Comparison of ENCODE assay signal across 33 cellular contexts in the genomic region with DNA sequence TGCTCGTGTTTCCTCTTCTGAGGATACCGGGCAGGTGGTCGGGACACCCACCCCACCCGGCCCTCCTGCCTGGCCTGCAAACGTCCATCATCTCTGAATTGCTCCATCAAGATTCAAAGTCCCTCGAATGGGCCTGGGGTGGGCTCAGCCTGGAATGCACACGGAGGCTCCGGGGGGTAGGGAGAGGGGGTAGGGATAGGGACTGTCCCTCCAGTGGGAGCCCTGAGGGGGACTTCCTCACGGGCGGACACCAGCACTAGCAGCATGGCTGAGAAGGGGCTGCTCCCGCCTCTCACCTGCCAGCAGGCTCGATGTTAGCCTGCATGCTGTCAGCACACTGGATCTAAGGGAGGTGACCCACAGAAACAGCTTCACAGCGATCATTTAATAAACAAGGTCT. TPM values are rescaled to one million over a fixed set of nuclear protein-coding genes. Genes with fewer than 3 reads are reported as not detected.
"Had no signal": no experiment of that assay in that cellular context is flagged by ENCODE, and none has a peak within 500 bp of the region (broad histone marks: within the 10 kb centered on the region; RNA-seq: fewer than 3 reads in every experiment).

No MANE protein-coding gene starts in this region.

- ATAC-seq: activated CD4-positive, CD25-positive, alpha-beta regulatory T cell treated with anti-CD3 and anti-CD28 coated beads, Interleukin-2, amount 50 U/mL, for 24 hours; activated T-helper 17 cell treated with anti-CD3 and anti-CD28 coated beads, Interleukin-2, amount 50 U/mL, for 72 hours; body of pancreas; effector memory CD8-positive, alpha-beta T cell; foreskin keratinocyte; heart right ventricle; lower lobe of right lung; naive thymus-derived CD8-positive, alpha-beta T cell; right lobe of liver; stimulated activated naive CD8-positive, alpha-beta T cell treated with anti-CD3 and anti-CD28 coated beads, Interleukin-15, Interleukin-2, amounts not matched to agents 100 U/mL and 50 U/mL, for 24 hours had no signal

- H3K27ac ChIP-seq: body of pancreas, foreskin keratinocyte, heart right ventricle, lower lobe of right lung, right lobe of liver, testis, transverse colon, VCaP had no signal

- H3K27me3 ChIP-seq: body of pancreas, foreskin keratinocyte, right lobe of liver, testis had no signal

- H3K9me3 Mint-ChIP-seq: activated naive CD8-positive, alpha-beta T cell treated with anti-CD3 and anti-CD28 coated beads for 36 hours; activated T-cell treated with anti-CD3 and anti-CD28 coated beads, Interleukin-2, amount 50 U/mL, for 24 hours; activated T-helper 17 cell treated with anti-CD3 and anti-CD28 coated beads, Interleukin-2, amount 50 U/mL, for 72 hours; effector memory CD8-positive, alpha-beta T cell; naive thymus-derived CD8-positive, alpha-beta T cell; neural crest cell; T-helper 1 cell treated with Interleukin-12 subunit alpha and Interleukin-12 subunit beta and Interleukin-4 antibody, amounts not matched to agents 30 μg/mL and 1 μg/mL, for 36 hours had no signal

- H3K27ac Mint-ChIP-seq: activated naive CD8-positive, alpha-beta T cell treated with anti-CD3 and anti-CD28 coated beads for 36 hours; activated T-cell treated with anti-CD3 and anti-CD28 coated beads, Interleukin-2, amount 50 U/mL, for 24 hours; activated T-helper 17 cell treated with anti-CD3 and anti-CD28 coated beads, Interleukin-2, amount 50 U/mL, for 72 hours; effector memory CD8-positive, alpha-beta T cell; naive thymus-derived CD8-positive, alpha-beta T cell; T-helper 1 cell treated with Interleukin-12 subunit alpha and Interleukin-12 subunit beta and Interleukin-4 antibody, amounts not matched to agents 30 μg/mL and 1 μg/mL, for 36 hours had no signal

- H3K4me1 ChIP-seq: adrenal gland, body of pancreas, foreskin keratinocyte, lower lobe of right lung, right lobe of liver, testis, transverse colon had no signal

- H3K36me3 ChIP-seq: adrenal gland, heart right ventricle, lower lobe of right lung, right lobe of liver, transverse colon had no signal

- H3K36me3 Mint-ChIP-seq: activated naive CD8-positive, alpha-beta T cell treated with anti-CD3 and anti-CD28 coated beads for 36 hours; naive thymus-derived CD8-positive, alpha-beta T cell had no signal

- H3K4me1 Mint-ChIP-seq: activated naive CD8-positive, alpha-beta T cell treated with anti-CD3 and anti-CD28 coated beads for 36 hours; activated T-helper 17 cell treated with anti-CD3 and anti-CD28 coated beads, Interleukin-2, amount 50 U/mL, for 72 hours had no signal

- H3K4me3 Mint-ChIP-seq: activated naive CD8-positive, alpha-beta T cell treated with anti-CD3 and anti-CD28 coated beads for 36 hours; activated T-cell treated with anti-CD3 and anti-CD28 coated beads, Interleukin-2, amount 50 U/mL, for 24 hours; activated T-helper 17 cell treated with anti-CD3 and anti-CD28 coated beads, Interleukin-2, amount 50 U/mL, for 72 hours; effector memory CD8-positive, alpha-beta T cell; naive thymus-derived CD8-positive, alpha-beta T cell; neural crest cell; T-helper 1 cell treated with Interleukin-12 subunit alpha and Interleukin-12 subunit beta and Interleukin-4 antibody, amounts not matched to agents 30 μg/mL and 1 μg/mL, for 36 hours had no signal

- DNase-seq: activated CD4-positive, alpha-beta T cell treated with anti-CD3 and anti-CD28 coated beads for 48 hours; activated CD4-positive, alpha-beta T cell treated with anti-CD3 and anti-CD28 coated beads, Interleukin-2, amount 50 U/mL, for 48 hours; activated CD8-positive, alpha-beta memory T cell treated with anti-CD3 and anti-CD28 coated beads for 24 hours; activated CD8-positive, alpha-beta memory T cell treated with anti-CD3 and anti-CD28 coated beads, Interleukin-2, amount 50 U/mL, for 48 hours; activated naive CD4-positive, alpha-beta T cell; activated naive CD8-positive, alpha-beta T cell treated with anti-CD3 and anti-CD28 coated beads for 36 hours; activated T-cell treated with anti-CD3 and anti-CD28 coated beads, Interleukin-2, amount 50 U/mL, for 24 hours; cortex of kidney; effector memory CD8-positive, alpha-beta T cell; foreskin keratinocyte; mesenchymal stem cell; occipital lobe; right lobe of liver; stimulated activated CD4-positive, alpha-beta T cell treated with anti-CD3 and anti-CD28 coated beads, Interleukin-12 subunit alpha, Interleukin-12 subunit beta, amount 100 ng/mL, for 4 hours; stimulated activated CD4-positive, alpha-beta T cell treated with anti-CD3 and anti-CD28 coated beads, Interleukin-4, amount 100 ng/mL, for 1 hour; stimulated activated naive CD8-positive, alpha-beta T cell treated with anti-CD3 and anti-CD28 coated beads, Interleukin-15, Interleukin-2, amounts not matched to agents 100 U/mL and 50 U/mL, for 24 hours; SW 1271; T-helper 9 cell; testis; transverse colon had no signal

- H3K4me3 ChIP-seq: adrenal gland, body of pancreas, heart right ventricle, lower lobe of right lung, right lobe of liver, testis, transverse colon had no signal

- H3K9me3 ChIP-seq: adrenal gland, body of pancreas, heart right ventricle, lower lobe of right lung, right lobe of liver, testis, transverse colon had no signal

RNA-seq across cellular contexts. Expression of gene TMEM179, which starts 6.5 kb away (rescaled TPM):
- total RNA-seq: activated naive CD8-positive, alpha-beta T cell treated with anti-CD3 and anti-CD28 coated beads for 36 hours; aorta; endothelial cell of umbilical vein; foreskin keratinocyte; kidney epithelial cell; lower lobe of right lung; naive thymus-derived CD8-positive, alpha-beta T cell had no signal
- polyA plus RNA-seq: aorta; foreskin keratinocyte; naive thymus-derived CD8-positive, alpha-beta T cell had no signal

RNA-seq across cellular contexts. Expression of gene C14orf180, which starts 18.5 kb away (rescaled TPM):
- total RNA-seq: activated naive CD8-positive, alpha-beta T cell treated with anti-CD3 and anti-CD28 coated beads for 36 hours; activated T-helper 17 cell treated with anti-CD3 and anti-CD28 coated beads, Interleukin-2, amount 50 U/mL, for 72 hours; endothelial cell of umbilical vein; foreskin keratinocyte; kidney epithelial cell; naive thymus-derived CD8-positive, alpha-beta T cell; neural crest cell; occipital lobe had no signal
- polyA plus RNA-seq: endothelial cell of umbilical vein; foreskin keratinocyte; naive thymus-derived CD8-positive, alpha-beta T cell had no signal
